ENCODE assay signal across 3 cellular contexts in the genomic region with DNA sequence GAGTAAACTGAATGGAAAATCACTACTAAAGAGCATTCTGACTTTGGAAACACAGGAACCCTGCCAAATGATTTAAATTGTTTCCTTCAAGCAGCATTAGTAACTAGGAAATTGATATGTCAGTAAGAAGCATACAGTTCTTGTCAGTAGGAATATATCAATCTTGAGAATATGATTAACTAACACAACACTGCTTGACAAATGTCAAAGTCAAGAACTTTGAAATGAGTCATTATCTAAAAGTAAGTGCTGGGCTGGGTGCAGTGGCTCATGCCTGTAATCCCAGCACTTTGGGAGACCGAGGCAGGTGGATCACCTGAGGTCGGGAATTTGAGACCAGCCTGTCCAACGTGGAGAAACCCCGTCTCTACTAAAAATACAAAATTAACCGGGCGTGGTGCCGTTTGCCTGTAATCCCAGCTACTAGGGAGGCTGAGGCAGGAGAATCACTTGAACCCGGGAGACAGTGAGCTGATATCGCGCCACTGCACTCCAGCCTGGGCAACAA. TPM values are rescaled to one million over a fixed set of nuclear protein-coding genes. Genes with fewer than 3 reads are reported as not detected.
"Had no signal": no experiment of that assay in that cellular context is flagged by ENCODE, and none has a peak within 500 bp of the region (broad histone marks: within the 10 kb centered on the region; RNA-seq: fewer than 3 reads in every experiment).

No MANE protein-coding gene starts in this region.

RNA-seq across cellular contexts. Expression of a gene that starts 7.0 kb away (rescaled TPM):
- total RNA-seq: endodermal cell, epithelial cell of proximal tubule had no signal
- polyA plus RNA-seq: immature natural killer cell had no signal
